In the genomic region with DNA sequence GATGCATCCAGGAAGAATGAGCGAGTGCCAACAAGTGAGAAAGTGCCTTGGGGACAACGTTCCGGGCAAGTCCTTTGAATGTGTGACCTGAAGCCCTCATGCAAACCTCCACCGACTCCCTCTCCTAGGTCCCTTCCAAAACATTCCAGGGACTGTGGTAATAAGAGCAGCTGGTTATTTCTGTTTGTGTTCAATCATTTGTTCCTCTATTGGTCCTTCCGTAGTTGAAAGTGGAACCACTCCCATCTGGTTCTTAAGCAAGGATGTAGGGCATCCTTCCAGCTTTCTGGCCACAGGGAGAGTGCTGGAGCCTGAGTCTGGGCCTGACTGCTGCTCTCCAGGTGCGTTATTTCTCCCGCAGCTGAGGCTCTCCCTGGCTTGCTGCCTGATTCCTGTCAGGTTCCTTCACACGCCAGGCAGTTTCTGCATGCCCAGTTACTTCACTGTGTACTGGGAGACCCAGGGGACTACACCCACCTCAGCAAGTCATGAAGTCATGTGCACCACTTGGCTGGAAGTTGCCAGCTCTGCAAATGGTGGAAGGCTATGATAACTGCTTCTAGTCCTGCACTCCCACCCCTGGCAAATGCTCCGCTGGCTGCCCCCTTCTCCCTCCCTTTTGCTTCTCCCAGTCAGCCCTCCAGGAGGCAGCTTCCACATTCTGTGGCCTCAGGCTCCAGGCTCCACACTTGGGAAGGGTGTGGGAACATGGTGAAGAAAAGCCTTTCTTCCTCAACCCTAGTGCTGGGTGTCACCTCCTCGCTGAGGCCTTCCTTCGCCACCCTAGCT, we compare ENCODE assay signal across 31 cellular contexts. TPM values are rescaled to one million over a fixed set of nuclear protein-coding genes. Genes with fewer than 3 reads are reported as not detected.
DNase-seq lines count a peak whose midpoint lies in the region; ATAC-seq and TF ChIP-seq lines count a peak whose summit lies in the region.
"Had no signal": no experiment of that assay in that cellular context is flagged by ENCODE, and none has a peak within 500 bp of the region (broad histone marks: within the 10 kb centered on the region; RNA-seq: fewer than 3 reads in every experiment).

No MANE protein-coding gene starts in this region.

- no peak overlapping the region for H3K56ac ChIP-seq in mesendoderm (ENCODE audit: low read length)

- H3K9ac ChIP-seq in mesendoderm (ENCODE audit: low read length): no peak overlapping the region
- H3K9ac ChIP-seq: BLaER1, KMS-11 had no signal

- H4K5ac ChIP-seq in mesendoderm (ENCODE audit: low read length): no peak overlapping the region

- DNase-seq in NCI-H1105 treated with DMSO at 0.1 percent for 48 hours (lab: John Stamatoyannopoulos, UW) (peak; percentile 35), NCI-H1105 (lab: John Stamatoyannopoulos, UW) (no peak), MV-4-11 (lab: John Stamatoyannopoulos, UW) (peak; percentile 23), T47D (ENCODE audit: low read depth in 1 of 2, low spot score in 1 of 2) (peak; percentile 64 to 72), neural crest cell (ENCODE audit: low read depth, low spot score) (no peak), T1000 (lab: John Stamatoyannopoulos, UW) (no peak), mesendoderm (no peak)
- DNase-seq: 8988T; activated CD4-positive, alpha-beta T cell treated with anti-CD3 and anti-CD28 coated beads, Interleukin-2, amount 10 ng/mL, durations not matched to agents 7 days and 5 days; activated CD8-positive, alpha-beta memory T cell treated with anti-CD3 and anti-CD28 coated beads, Interleukin-2, amount 50 U/mL, for 4 hours; activated effector memory CD4-positive, alpha-beta T cell treated with Interleukin-2 at 50 U/mL for 16 hours; Calu3; foreskin melanocyte; hypothalamus; NCI-H1092; NCI-H774; occipital lobe; retina; SIG-M5; spleen; T-helper 1 cell; upper lobe of left lung had no signal

- in situ Hi-C loops in T47D (cut with HindIII; ENCODE audit: low pct_unique_long_range_greater_than_20kb, low sequenced_read_pairs): no loop called here

- peak overlapping the region; percentile 0 for H3K4me3 Mint-ChIP-seq in neural crest cell
- H3K4me3 Mint-ChIP-seq: activated CD4-positive, alpha-beta T cell treated with anti-CD3 and anti-CD28 coated beads, Interleukin-2, amount 10 ng/mL, durations not matched to agents 7 days and 5 days; dendritic cell treated with granulocyte-macrophage colony-stimulating factor and Interleukin-4, amounts not matched to agents 40 ng/mL and 50 ng/mL, for 4 days had no signal

- no peak overlapping the region for H3K23ac ChIP-seq in mesendoderm (ENCODE audit: low read length)

- peaks cover 77% of the 10 kb centered on the region for H3K27me3 ChIP-seq in mesendoderm (ENCODE audit: insufficient read depth, low read length, poor library complexity)

- peaks cover 9% of the 10 kb centered on the region for H3K4me1 Mint-ChIP-seq in neural crest cell

- H3K4me1 ChIP-seq in mesendoderm (ENCODE audit: control insufficient read depth, low read depth, low read length): no peaks in the 10 kb centered on the region

- no CpG with 5 or more reads among the region's 11 CpGs for WGBS in mesendoderm (ENCODE audit: extremely low coverage, insufficient coverage, low lambda C conversion rate)

- H3K4me3 ChIP-seq in mesendoderm (ENCODE audit: low read length): no peak overlapping the region
- H3K4me3 ChIP-seq: BLaER1, cardiac muscle cell, spleen, upper lobe of left lung had no signal

- no peak overlapping the region for H2BK120ac ChIP-seq in mesendoderm (ENCODE audit: low read depth, low read length)

- H3K4ac ChIP-seq in mesendoderm (ENCODE audit: low read depth, low read length): no peak overlapping the region

- H3K18ac ChIP-seq in mesendoderm (ENCODE audit: low read length): no peak overlapping the region

- H3K27ac Mint-ChIP-seq in neural crest cell (ENCODE audit: unreplicated experiment): no peak overlapping the region
- H3K27ac Mint-ChIP-seq: activated CD4-positive, alpha-beta T cell treated with anti-CD3 and anti-CD28 coated beads, Interleukin-2, amount 10 ng/mL, durations not matched to agents 7 days and 5 days; dendritic cell treated with granulocyte-macrophage colony-stimulating factor and Interleukin-4, amounts not matched to agents 40 ng/mL and 50 ng/mL, for 4 days had no signal

- no peaks in the 10 kb centered on the region for H3K36me3 ChIP-seq in mesendoderm (ENCODE audit: control insufficient read depth, insufficient read depth, low read length)
- H3K36me3 ChIP-seq: BLaER1, cardiac muscle cell, spleen, upper lobe of left lung had no signal

- no peak overlapping the region for H3K27ac ChIP-seq in mesendoderm (ENCODE audit: low read depth, low read length)
- H3K27ac ChIP-seq: BLaER1, cardiac muscle cell, KMS-11, spleen, upper lobe of left lung had no signal

- H2BK5ac ChIP-seq in mesendoderm (ENCODE audit: low read length): no peak overlapping the region

- H3K27me3 Mint-ChIP-seq in neural crest cell (ENCODE audit: low read depth): peaks cover 99% of the 10 kb centered on the region

- no peak overlapping the region for H3K4me2 ChIP-seq in mesendoderm (ENCODE audit: low read length)
- H3K4me2 ChIP-seq: BLaER1, KMS-11 had no signal

- no peak for TF ChIP-seq CTCF in neural crest cell (conservative IDR thresholded peaks at IDR 0.05)

- no peaks in the 10 kb centered on the region for H3K36me3 Mint-ChIP-seq in neural crest cell (ENCODE audit: low read depth)

- no peaks in the 10 kb centered on the region for H3K79me2 ChIP-seq in mesendoderm (ENCODE audit: control insufficient read depth, insufficient read depth, low read length)

- ATAC-seq in HG02938 (IDR thresholded peaks at IDR 0.05; ENCODE audit: unreplicated experiment): no peak

- no peaks in the 10 kb centered on the region for H3K9me3 Mint-ChIP-seq in neural crest cell
- H3K9me3 Mint-ChIP-seq: activated CD4-positive, alpha-beta T cell treated with anti-CD3 and anti-CD28 coated beads, Interleukin-2, amount 10 ng/mL, durations not matched to agents 7 days and 5 days; dendritic cell treated with granulocyte-macrophage colony-stimulating factor and Interleukin-4, amounts not matched to agents 40 ng/mL and 50 ng/mL, for 4 days had no signal

- no peak overlapping the region for H2BK15ac ChIP-seq in mesendoderm (replicated peaks; ENCODE audit: low read depth)

- H2AK5ac ChIP-seq in mesendoderm (ENCODE audit: low read length): no peak overlapping the region

- H3K79me1 ChIP-seq in mesendoderm (ENCODE audit: low read length): no peaks in the 10 kb centered on the region

- no peak overlapping the region for H4K8ac ChIP-seq in mesendoderm (ENCODE audit: low read depth, low read length)

RNA-seq across cellular contexts. Expression of a gene that starts 4.0 kb away (rescaled TPM):
- 0.05 TPM in 2 replicates for total RNA-seq in neural crest cell
- polyA plus RNA-seq in mesendoderm (2013, experiment 1 of 2): not detected
- 0.01 TPM for polyA plus RNA-seq in mesendoderm (2013, experiment 2 of 2)
- total RNA-seq: activated CD4-positive, alpha-beta T cell treated with anti-CD3 and anti-CD28 coated beads, Interleukin-2, amount 10 ng/mL, durations not matched to agents 7 days and 5 days; Calu3; endothelial cell of umbilical vein; HT1080; kidney epithelial cell; myocyte; upper lobe of left lung had no signal
- polyA plus RNA-seq: cardiac muscle cell, endothelial cell of umbilical vein, spleen had no signal

Comparison
In these comparisons a context has a peak if more than half of its experiments do, and no peak if none do; other contexts are left out.
1. DNase-seq: peak in NCI-H1105 treated with DMSO at 0.1 percent for 48 hours (single experiment), MV-4-11 (single experiment) and T47D (2 of 2); none in NCI-H1105 (single experiment), neural crest cell (single experiment), T1000 (single experiment) and mesendoderm (single experiment).